9 cellular contexts compared by ENCODE assay signal in genomic region chr16:67396159-67396774, GRCh38. TPM values are rescaled to one million over a fixed set of nuclear protein-coding genes. Genes with fewer than 3 reads are reported as not detected.
DNase-seq lines count a peak whose midpoint lies in the region; ATAC-seq, FAIRE-seq and TF ChIP-seq lines count a peak whose summit lies in the region.
"Had no signal": no experiment of that assay in that cellular context is flagged by ENCODE, and none has a peak within 500 bp of the region (broad histone marks: within the 10 kb centered on the region; RNA-seq: fewer than 3 reads in every experiment).

No MANE protein-coding gene starts in this region.

- in situ Hi-C loops in HAP-1 (cut with MboI; ENCODE audit: low sequenced_read_pairs) = no loop called here

- no peak overlapping the region for H3K14ac ChIP-seq in H1 (ENCODE audit: insufficient read length)

- H3K79me2 ChIP-seq in H1 (ENCODE audit: control insufficient read depth in 1 of 2, insufficient read depth in 2 of 2, low read length in 2 of 2) = no peaks in the 10 kb centered on the region

- no peak overlapping the region; the same call in 1 of the 2 replicates for H2AFZ ChIP-seq in H1 (ENCODE audit: low read length)

- peaks cover 5 to 9% of the 10 kb centered on the region in 2 donors for H3K4me1 Mint-ChIP-seq in effector memory CD8-positive, alpha-beta T cell (ENCODE audit: low read depth in 2 of 2)

- H3K27ac Mint-ChIP-seq in effector memory CD8-positive, alpha-beta T cell = no peak overlapping the region
- H3K27ac Mint-ChIP-seq: memory B cell had no signal

- H3K9me3 ChIP-seq in HAP-1 = no peaks in the 10 kb centered on the region
- H3K9me3 ChIP-seq in H1 (ENCODE audit: insufficient read depth in 2 of 2, low read depth in 1 of 2, low read length in 1 of 2) = no peaks in the 10 kb centered on the region
- no peaks in the 10 kb centered on the region for H3K9me3 ChIP-seq in lung (ENCODE audit: control insufficient read depth in 2 of 2, insufficient read depth in 1 of 2, low read length in 1 of 2)
- H3K9me3 ChIP-seq in vagina = no peaks in the 10 kb centered on the region

- H3K4me3 Mint-ChIP-seq in effector memory CD8-positive, alpha-beta T cell = no peak overlapping the region
- H3K4me3 Mint-ChIP-seq: memory B cell had no signal

- no peaks in the 10 kb centered on the region for H3K79me1 ChIP-seq in H1 (ENCODE audit: low read depth, low read length)

- H3K36me3 ChIP-seq in HAP-1 (replicated peaks) = no peaks in the 10 kb centered on the region
- H3K36me3 ChIP-seq in H1 (ENCODE audit: control insufficient read depth in 2 of 4, insufficient read depth in 4 of 4, low read length in 3 of 4) = no peaks in the 10 kb centered on the region
- no peaks in the 10 kb centered on the region for H3K36me3 ChIP-seq in lung (ENCODE audit: control insufficient read depth in 2 of 2, insufficient read depth in 2 of 2, low read length in 2 of 2)
- H3K36me3 ChIP-seq in vagina = no peaks in the 10 kb centered on the region

- intact Hi-C loops in vagina (cut with DNase I) = no loop called here

- H3K36me3 Mint-ChIP-seq in effector memory CD8-positive, alpha-beta T cell (ENCODE audit: insufficient read depth) = no peaks in the 10 kb centered on the region
- H3K36me3 Mint-ChIP-seq: memory B cell had no signal

- CTCF ChIA-PET in H1 (lab: Charles Lee; ENCODE audit: partially characterized antibody) = interaction anchor here (1.0 to 32.4 kb wide), 11 partner anchors 8 to 110 kb away, joined by 3 to 476 read pairs (median 4); partner anchors contain the start of gene ZDHHC1

- no peak overlapping the region for H2BK120ac ChIP-seq in H1 (replicated peaks; ENCODE audit: low read depth, low read length)

- H4K20me1 ChIP-seq in H1 (replicated peaks in 1 of 2; ENCODE audit: control insufficient read depth in 1 of 2, insufficient read depth in 2 of 2, low read length in 2 of 2) = peaks cover 6 to 9% of the 10 kb centered on the region in 2 experiments

- peaks cover 35 to 68% of the 10 kb centered on the region in 2 donors for H3K27me3 Mint-ChIP-seq in effector memory CD8-positive, alpha-beta T cell

- no peaks in the 10 kb centered on the region for H3K27me3 ChIP-seq in HAP-1 (ENCODE audit: low read depth)
- peaks cover 24 to 53% (median 46%) of the 10 kb centered on the region in 4 experiments for H3K27me3 ChIP-seq in H1 (replicated peaks in 1 of 4; ENCODE audit: control insufficient read depth in 3 of 4, extremely low read depth in 1 of 4, insufficient read depth in 3 of 4, low read length in 3 of 4)
- no peaks in the 10 kb centered on the region for H3K27me3 ChIP-seq in lung (ENCODE audit: control insufficient read depth, insufficient read depth)
- H3K27me3 ChIP-seq in vagina = no peaks in the 10 kb centered on the region

- H3K27ac ChIP-seq in H1 (ENCODE audit: low read depth, low read length) = no peak overlapping the region
- peak overlapping the region; percentile 50 to 62 for H3K27ac ChIP-seq in lung (ENCODE audit: low read depth in 1 of 2, low read length in 1 of 2)
- H3K27ac ChIP-seq in vagina = peak overlapping the region; percentile 66

- H3K23me2 ChIP-seq in H1 (ENCODE audit: low read depth, low read length) = no peaks in the 10 kb centered on the region; the same call in 1 of the 2 replicates

- no peak overlapping the region for H4K5ac ChIP-seq in H1 (ENCODE audit: insufficient read length, low read depth, low read length)

- TF ChIP-seq CTCF in H1 (IDR thresholded peaks at IDR 0.05; ENCODE audit: control extremely low read depth in 1 of 3, insufficient read depth in 1 of 3, low read depth in 1 of 3, low read length in 3 of 3) (no peak), lung (IDR thresholded peaks at IDR 0.05; ENCODE audit: control extremely low read depth, extremely low read depth) (no peak), vagina (IDR thresholded peaks at IDR 0.05) (no peak)

- no peak overlapping the region for H3K4me3 ChIP-seq in HAP-1
- H3K4me3 ChIP-seq in H1 (ENCODE audit: extremely low read depth in 1 of 4, insufficient read depth in 2 of 4, low read depth in 3 of 4, low read length in 4 of 4) = peak overlapping the region in 3 of 4 experiments; percentile 10 to 49 (median 11); a peak in 4 of 8 replicates
- no peak overlapping the region for H3K4me3 ChIP-seq in lung
- H3K4me3 ChIP-seq in vagina = no peak overlapping the region

- H2BK20ac ChIP-seq in H1 (ENCODE audit: low read length) = no peak overlapping the region

- peak overlapping the region; percentile 56; the same call in 1 of the 2 replicates for H2BK12ac ChIP-seq in H1 (ENCODE audit: low read depth, low read length)

- peak overlapping the region; percentile 53 to 60 for H3K4me2 ChIP-seq in H1 (ENCODE audit: insufficient read depth in 1 of 2, low read depth in 2 of 2, low read length in 2 of 2)

- H2BK15ac ChIP-seq in H1 (ENCODE audit: low read length) = no peak overlapping the region

- FAIRE-seq in H1 (lab: Jason Lieb, UNC) = no peak

- no peak for TF ChIP-seq RAD21 in H1 (IDR thresholded peaks at IDR 0.05 in 1 of 2, conservative IDR thresholded peaks at IDR 0.05 in 1 of 2; ENCODE audit: low read depth in 2 of 2, low read length in 2 of 2)

- no peaks in the 10 kb centered on the region for H3K9me3 Mint-ChIP-seq in effector memory CD8-positive, alpha-beta T cell
- H3K9me3 Mint-ChIP-seq: memory B cell had no signal

- H3K23ac ChIP-seq in H1 (ENCODE audit: insufficient read length) = no peak overlapping the region

- no peak overlapping the region for H2AK5ac ChIP-seq in H1 (ENCODE audit: low read depth, low read length)

- no peak overlapping the region for H3K56ac ChIP-seq in H1 (replicated peaks; ENCODE audit: insufficient read length, low read depth, low read length)

- TF ChIP-seq EP300 in H1 (IDR thresholded peaks at IDR 0.05; ENCODE audit: borderline replicate concordance in 1 of 2, low read depth in 2 of 2, low read length in 2 of 2) = no peak

- 0 out of 7 replicates have a peak overlapping the region, but pooled peaks of 1 of the 4 experiments have one; percentile 4 for H3K9ac ChIP-seq in H1 (replicated peaks in 1 of 4; ENCODE audit: extremely low read depth in 1 of 4, low read depth in 3 of 4, low read length in 3 of 4)

- peak overlapping the region; percentile 12 for H4K91ac ChIP-seq in H1 (replicated peaks; ENCODE audit: insufficient read length, low read length)

- TF ChIP-seq POLR2A in H1 (IDR thresholded peaks at IDR 0.05; ENCODE audit: control extremely low read depth in 1 of 2, low read depth in 2 of 2, low read length in 2 of 2) (no peak), vagina (IDR thresholded peaks at IDR 0.05) (no peak)

- H3K4ac ChIP-seq in H1 (replicated peaks; ENCODE audit: insufficient read length, low read depth, low read length) = peak overlapping the region; percentile 82

- peak; percentile 86 to 96 for DNase-seq in HAP-1 (ENCODE audit: low spot score in 2 of 2)
- DNase-seq in NCI-H526 (lab: John Stamatoyannopoulos, UW) = peak; percentile 83 to 92
- peak in 1 of 2 experiments; percentile 80 for DNase-seq in H1 (ENCODE audit: low read depth in 1 of 2, low spot score in 2 of 2)
- DNase-seq in lung (ENCODE audit: low spot score) = peak; percentile 84
- DNase-seq in vagina (ENCODE audit: extremely low spot score in 2 of 2) = peak in 1 of 2 donors; percentile 85
- DNase-seq in effector memory CD8-positive, alpha-beta T cell = no peak

- no peak overlapping the region; the same call in 1 of the 2 replicates for H2BK5ac ChIP-seq in H1 (ENCODE audit: low read depth, low read length)

- peak overlapping the region; percentile 39 for H4K8ac ChIP-seq in H1 (ENCODE audit: extremely low read depth, insufficient read depth, low read length)

- ATAC-seq in lung (ENCODE audit: insufficient read depth, low FRiP score) (peak; percentile 33), GM18861 (IDR thresholded peaks at IDR 0.05; ENCODE audit: unreplicated experiment) (no peak), GM18511 (IDR thresholded peaks at IDR 0.05; ENCODE audit: unreplicated experiment) (no peak)
- ATAC-seq in effector memory CD8-positive, alpha-beta T cell (replicated peaks) = no peak

- peak overlapping the region; percentile 66; the same call in 1 of the 2 replicates for H3K18ac ChIP-seq in H1 (ENCODE audit: extremely low read depth, low read length)

- POLR2A ChIA-PET in H1 (lab: Charles Lee; ENCODE audit: partially characterized antibody) = interaction anchor here (0.7 to 2.1 kb wide), 6 partner anchors 9 to 110 kb away, joined by 3 to 8 read pairs (median 4); no protein-coding TSS in a partner anchor

- 3% methylated on average over 23 of the region's 27 CpGs; no CpG with 5 or more reads in 1 of the 2 experiments for WGBS in H1 (ENCODE audit: extremely low coverage in 1 of 2, insufficient coverage in 1 of 2, insufficient read length in 1 of 2, insufficient replicate concordance in 2 of 2, low coverage in 1 of 2, low lambda C conversion rate in 2 of 2, missing lambda C conversion rate in 1 of 2), 2 experiments
- WGBS in lung, 2 donors = 35 to 54% methylated on average over 25 to 27 of the region's 27 CpGs

- H3K4me1 ChIP-seq in HAP-1 (peaks cover 25% of the 10 kb centered on the region), H1 (replicated peaks in 1 of 4; ENCODE audit: control insufficient read depth in 3 of 4, insufficient read depth in 4 of 4, low read length in 3 of 4) (peaks cover 0 to 39% (median 27%) of the 10 kb centered on the region in 4 experiments; a peak in 6 of 7 replicates), lung (ENCODE audit: control insufficient read depth in 2 of 2, insufficient read depth in 2 of 2, low read length in 2 of 2) (peaks cover 0 to 34% of the 10 kb centered on the region in 2 donors), vagina (peaks cover 85% of the 10 kb centered on the region)

RNA-seq across cellular contexts. Expression of gene TPPP3, which starts 3.0 kb away (rescaled TPM):
- 0.61 and 1.0 TPM in 2 replicates for total RNA-seq in H1 (2021; fragmentation: NEBNext Ultra II Directional; extraction: Animal tissue kit (Norgen Biotek cat#: 25700))
- polyA plus RNA-seq in H1 (2011; rRNA removed) (0.77 and 1.3 TPM in 2 replicates), lung (100 to 1,000 TPM; 164 to 186 TPM)
- polyA plus RNA-seq in H1 (2011; cell fraction: cytosol; rRNA removed) = 1.4 TPM
- polyA plus RNA-seq in H1 (2011; cell fraction: nucleus; rRNA removed) = 1.4 TPM
- polyA plus RNA-seq in H1 (2012, experiment 1 of 2) = 0.70 to 1.4 TPM (median 0.81 TPM) in 4 replicates
- 0.79 TPM for polyA plus RNA-seq in H1 (2012, experiment 2 of 2)
- polyA plus RNA-seq in H1 (2013, experiment 1 of 2) = 0.51 TPM
- 0.39 TPM for polyA plus RNA-seq in H1 (2013, experiment 2 of 2)
- polyA minus RNA-seq in H1 (2011; rRNA and poly(A)+ RNA removed) = 0.34 TPM in 1 of 2 replicates, not detected in the other
- polyA minus RNA-seq in H1 (2011; cell fraction: cytosol; rRNA and poly(A)+ RNA removed) = not detected
- 1.1 TPM for polyA minus RNA-seq in H1 (2011; cell fraction: nucleus; rRNA and poly(A)+ RNA removed)
- total RNA-seq in lung (100 to 1,000 TPM; 183 to 371 TPM), vagina (28.2 TPM)

RNA-seq across cellular contexts. Expression of gene ZDHHC1, which starts 20.0 kb away (rescaled TPM):
- 3.1 and 3.5 TPM in 2 replicates for total RNA-seq in H1 (2021; fragmentation: NEBNext Ultra II Directional; extraction: Animal tissue kit (Norgen Biotek cat#: 25700))
- polyA plus RNA-seq in H1 (2011; rRNA removed) = 4.9 and 7.5 TPM in 2 replicates
- polyA plus RNA-seq in H1 (2011; cell fraction: cytosol; rRNA removed) = 4.4 TPM
- 11.3 TPM for polyA plus RNA-seq in H1 (2011; cell fraction: nucleus; rRNA removed)
- 2.6 to 5.3 TPM (median 3.4 TPM) in 4 replicates for polyA plus RNA-seq in H1 (2012, experiment 1 of 2)
- polyA plus RNA-seq in H1 (2012, experiment 2 of 2) = 2.2 TPM
- polyA plus RNA-seq in H1 (2013, experiment 1 of 2) = 3.5 TPM
- 3.4 TPM for polyA plus RNA-seq in H1 (2013, experiment 2 of 2)
- 4.4 and 5.2 TPM in 2 replicates for polyA minus RNA-seq in H1 (2011; rRNA and poly(A)+ RNA removed)
- 2.8 TPM for polyA minus RNA-seq in H1 (2011; cell fraction: cytosol; rRNA and poly(A)+ RNA removed)
- 10.0 TPM for polyA minus RNA-seq in H1 (2011; cell fraction: nucleus; rRNA and poly(A)+ RNA removed)
- total RNA-seq in lung = 10 to 100 TPM; 14.9 to 31.8 TPM
- 10 to 100 TPM; 10.9 to 27.4 TPM for polyA plus RNA-seq in lung
- total RNA-seq in vagina = 22.3 TPM

RNA-seq across cellular contexts. Expression of gene HSD11B2, which starts 34.7 kb away (rescaled TPM):
- 25.9 and 28.7 TPM in 2 replicates for total RNA-seq in H1 (2021; fragmentation: NEBNext Ultra II Directional; extraction: Animal tissue kit (Norgen Biotek cat#: 25700))
- 32.9 and 41.9 TPM in 2 replicates for polyA plus RNA-seq in H1 (2011; rRNA removed)
- 27.5 TPM for polyA plus RNA-seq in H1 (2011; cell fraction: cytosol; rRNA removed)
- 43.8 TPM for polyA plus RNA-seq in H1 (2011; cell fraction: nucleus; rRNA removed)
- 33.8 to 46.5 TPM (median 42.5 TPM) in 4 replicates for polyA plus RNA-seq in H1 (2012, experiment 1 of 2)
- polyA plus RNA-seq in H1 (2012, experiment 2 of 2) = 32.9 TPM
- polyA plus RNA-seq in H1 (2013, experiment 1 of 2) = 52.3 TPM
- 54.7 TPM for polyA plus RNA-seq in H1 (2013, experiment 2 of 2)
- 13.5 and 16.7 TPM in 2 replicates for polyA minus RNA-seq in H1 (2011; rRNA and poly(A)+ RNA removed)
- polyA minus RNA-seq in H1 (2011; cell fraction: cytosol; rRNA and poly(A)+ RNA removed) = 22.1 TPM
- polyA minus RNA-seq in H1 (2011; cell fraction: nucleus; rRNA and poly(A)+ RNA removed) = 16.5 TPM
- total RNA-seq in lung = 1 to 10 TPM; 6.5 to 6.8 TPM
- polyA plus RNA-seq in lung = 10 to 100 TPM in 1 of 2 donors, 1 to 10 TPM in 1; 2.6 to 39.8 TPM
- total RNA-seq in vagina = 30.2 TPM

Comparison
In these comparisons a context has a peak if more than half of its experiments do, and no peak if none do; other contexts are left out.
1. DNase-seq: peak in HAP-1 (2 of 2), NCI-H526 (2 of 2) and lung (single experiment); none in effector memory CD8-positive, alpha-beta T cell (0 of 3).
2. H3K4me3 ChIP-seq: peak in H1 (3 of 4); none in HAP-1 (single experiment), lung (single experiment) and vagina (0 of 2).
3. RNA of gene TPPP3, which starts 3.0 kb away (total RNA-seq): 183 to 371 TPM in lung and 28.2 TPM in vagina (single experiment); 0.61 to 1.0 TPM in H1; every median in the first group is over 10 times any median in the second.